ENCODE assay signal across 9 cellular contexts in the genomic region with DNA sequence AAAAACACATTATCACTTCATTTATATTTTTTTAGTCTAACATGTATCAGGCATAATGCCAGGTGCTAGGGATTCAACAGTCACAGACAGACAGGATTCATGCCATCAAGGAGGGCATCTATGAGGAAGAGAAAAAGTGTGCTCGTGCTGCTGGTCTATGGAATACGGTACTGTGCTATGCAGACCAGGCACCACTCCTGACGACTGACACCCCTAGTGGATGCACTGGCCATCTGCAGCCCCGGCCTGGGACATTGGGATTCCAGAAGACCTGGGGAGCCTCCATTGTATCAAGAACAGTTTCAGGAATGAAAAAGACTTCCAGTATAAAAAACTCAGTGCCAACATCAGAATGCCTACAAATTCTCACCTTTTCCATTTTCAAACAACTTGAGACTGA.
DNase-seq lines count a peak whose midpoint lies in the region; ATAC-seq and TF ChIP-seq lines count a peak whose summit lies in the region.
"Had no signal": no experiment of that assay in that cellular context is flagged by ENCODE, and none has a peak within 500 bp of the region (broad histone marks: within the 10 kb centered on the region; RNA-seq: fewer than 3 reads in every experiment).

No MANE protein-coding gene starts in this region.

- intact Hi-C loops in body of pancreas (cut with DNase I) = no loop called here

- H3K27ac ChIP-seq in body of pancreas = no peak overlapping the region
- H3K27ac ChIP-seq: KMS-11 had no signal

- no peaks in the 10 kb centered on the region for H3K27me3 ChIP-seq in body of pancreas

- no peaks in the 10 kb centered on the region for H3K36me3 ChIP-seq in body of pancreas (replicated peaks in 1 of 2; ENCODE audit: insufficient read depth in 1 of 2, low read depth in 2 of 2)

- no peaks in the 10 kb centered on the region for H3K9me3 ChIP-seq in body of pancreas

- no peaks in the 10 kb centered on the region for H3K4me1 ChIP-seq in body of pancreas

- DNase-seq in AG20443 (ENCODE audit: low spot score) (peak; percentile 41), NCI-H2227 treated with DMSO at 0.1 percent for 48 hours (lab: John Stamatoyannopoulos, UW) (peak; percentile 7), body of pancreas (peak; percentile 16 to 47 (median 22)), left lobe of liver (ENCODE audit: low spot score) (no peak), NCI-H1417 treated with DMSO at 0.1 percent for 48 hours (lab: John Stamatoyannopoulos, UW) (no peak), cerebellar nuclear complex (lab: John Stamatoyannopoulos, UW) (no peak)

- peak in 4 of 7 experiments; percentile 9 to 36 (median 20) for TF ChIP-seq CTCF in body of pancreas (IDR thresholded peaks at IDR 0.05)

- 46 to 49% methylated on average over 4 of the region's 4 CpGs for WGBS in body of pancreas, 2 donors

- peak; percentile 70 for ATAC-seq in GM18499 (IDR thresholded peaks at IDR 0.05; ENCODE audit: insufficient read depth, unreplicated experiment)
- ATAC-seq in HG02798 (IDR thresholded peaks at IDR 0.05; ENCODE audit: poor library complexity, unreplicated experiment) = peak; percentile 99
- ATAC-seq in body of pancreas = no peak
- peak; percentile 72 for ATAC-seq in left lobe of liver

- no peak overlapping the region for H3K4me3 ChIP-seq in body of pancreas

- no peak for TF ChIP-seq POLR2A in body of pancreas (IDR thresholded peaks at IDR 0.05)

Comparison
In these comparisons a context has a peak if more than half of its experiments do, and no peak if none do; other contexts are left out.
1. DNase-seq: peak in AG20443 (single experiment), NCI-H2227 treated with DMSO at 0.1 percent for 48 hours (single experiment) and body of pancreas (4 of 4); none in left lobe of liver (single experiment), NCI-H1417 treated with DMSO at 0.1 percent for 48 hours (single experiment) and cerebellar nuclear complex (0 of 2).